21 cellular contexts compared by ENCODE assay signal in the genomic region with DNA sequence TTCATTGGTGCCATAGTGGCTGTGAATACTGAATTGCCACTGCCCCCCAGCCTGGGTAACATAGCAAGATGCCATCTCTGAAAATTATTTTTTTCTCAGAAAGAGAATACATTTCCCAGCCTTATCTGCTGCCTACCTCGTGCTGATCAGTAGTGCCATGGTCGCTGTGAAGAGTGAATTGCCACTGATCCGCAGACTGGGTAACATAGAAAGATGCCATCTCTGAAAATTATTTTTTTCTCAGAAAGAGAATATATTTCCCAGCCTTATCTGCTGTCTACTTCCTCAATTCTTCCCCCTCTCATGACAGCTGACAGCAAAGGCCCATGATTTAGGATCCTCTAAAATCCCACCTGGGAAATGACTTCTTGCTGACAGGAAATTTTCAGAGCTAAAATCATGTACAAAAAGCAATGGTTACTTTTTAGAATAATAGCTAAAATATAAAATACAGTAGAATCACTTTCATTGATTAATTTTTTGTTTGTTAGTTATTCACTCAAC.
"Had no signal": no experiment of that assay in that cellular context is flagged by ENCODE, and none has a peak within 500 bp of the region (broad histone marks: within the 10 kb centered on the region; RNA-seq: fewer than 3 reads in every experiment).

No MANE protein-coding gene starts in this region.

- H3K36me3 ChIP-seq: cardiac muscle cell, neural progenitor cell, prostate gland, right atrium auricular region, tibial nerve, uterus had no signal

- H3K9ac ChIP-seq: neural progenitor cell had no signal

- H3K4me1 Mint-ChIP-seq: activated T-helper 17 cell treated with anti-CD3 and anti-CD28 coated beads, Interleukin-2, amount 50 U/mL, for 72 hours; neural progenitor cell had no signal

- H3K9me3 ChIP-seq: prostate gland, right atrium auricular region, tibial nerve, uterus had no signal

- H3K27me3 Mint-ChIP-seq: activated CD8-positive, alpha-beta T cell treated with anti-CD3 and anti-CD28 coated beads for 36 hours; activated naive CD8-positive, alpha-beta T cell treated with anti-CD3 and anti-CD28 coated beads, Interleukin-2, amount 10 ng/mL, durations not matched to agents 7 days and 5 days; activated T-helper 17 cell treated with anti-CD3 and anti-CD28 coated beads, Interleukin-2, amount 50 U/mL, for 72 hours; dendritic cell treated with granulocyte-macrophage colony-stimulating factor and Interleukin-4, amounts not matched to agents 40 ng/mL and 50 ng/mL, for 4 days; effector memory CD8-positive, alpha-beta T cell; stimulated activated naive CD8-positive, alpha-beta T cell treated with anti-CD3 and anti-CD28 coated beads, Interleukin-15, Interleukin-2, amounts not matched to agents 100 ng/mL and 50 ng/mL, for 24 hours had no signal

- H3K27me3 ChIP-seq: cardiac muscle cell, foreskin keratinocyte, neural progenitor cell, right atrium auricular region, tibial nerve, uterus had no signal

- H3K4me3 ChIP-seq: cardiac muscle cell, lung, neural progenitor cell, prostate gland, right atrium auricular region, tibial nerve, uterus had no signal

- H3K9me3 Mint-ChIP-seq: activated CD8-positive, alpha-beta T cell treated with anti-CD3 and anti-CD28 coated beads for 36 hours; activated naive CD8-positive, alpha-beta T cell treated with anti-CD3 and anti-CD28 coated beads, Interleukin-2, amount 10 ng/mL, durations not matched to agents 7 days and 5 days; activated T-helper 17 cell treated with anti-CD3 and anti-CD28 coated beads, Interleukin-2, amount 50 U/mL, for 72 hours; dendritic cell treated with granulocyte-macrophage colony-stimulating factor and Interleukin-4, amounts not matched to agents 40 ng/mL and 50 ng/mL, for 4 days; effector memory CD8-positive, alpha-beta T cell; neural progenitor cell had no signal

- H3K27ac ChIP-seq: cardiac muscle cell, foreskin keratinocyte, neural progenitor cell, prostate gland, right atrium auricular region, tibial nerve, uterus had no signal

- H3K4me3 Mint-ChIP-seq: activated CD4-positive, alpha-beta T cell treated with anti-CD3 and anti-CD28 coated beads, Interleukin-2, amount 10 ng/mL, durations not matched to agents 24 days and 14 days; activated CD8-positive, alpha-beta T cell treated with anti-CD3 and anti-CD28 coated beads for 36 hours; activated naive CD8-positive, alpha-beta T cell treated with anti-CD3 and anti-CD28 coated beads, Interleukin-2, amount 10 ng/mL, durations not matched to agents 7 days and 5 days; activated T-helper 17 cell treated with anti-CD3 and anti-CD28 coated beads, Interleukin-2, amount 50 U/mL, for 72 hours; dendritic cell treated with granulocyte-macrophage colony-stimulating factor and Interleukin-4, amounts not matched to agents 40 ng/mL and 50 ng/mL, for 4 days; effector memory CD8-positive, alpha-beta T cell; neural progenitor cell; stimulated activated naive CD8-positive, alpha-beta T cell treated with anti-CD3 and anti-CD28 coated beads, Interleukin-15, Interleukin-2, amounts not matched to agents 100 ng/mL and 50 ng/mL, for 24 hours had no signal

- DNase-seq: activated CD4-positive, alpha-beta T cell treated with anti-CD3 and anti-CD28 coated beads, Interleukin-2, amount 10 ng/mL, durations not matched to agents 24 days and 14 days; activated CD4-positive, CD25-positive, alpha-beta regulatory T cell; activated CD8-positive, alpha-beta T cell treated with anti-CD3 and anti-CD28 coated beads for 36 hours; activated naive CD4-positive, alpha-beta T cell; activated naive CD8-positive, alpha-beta T cell treated with anti-CD3 and anti-CD28 coated beads, Interleukin-2, amount 10 ng/mL, durations not matched to agents 7 days and 5 days; activated T-cell treated with anti-CD3 and anti-CD28 coated beads, Interleukin-2, amount 50 U/mL, for 1 hour; amygdala; effector memory CD8-positive, alpha-beta T cell; hypothalamus; islet precursor cell; uterus had no signal

- H2AFZ ChIP-seq: neural progenitor cell had no signal

- H3K4me1 ChIP-seq: foreskin keratinocyte, neural progenitor cell, prostate gland, right atrium auricular region, tibial nerve, uterus had no signal

- ATAC-seq: activated CD8-positive, alpha-beta T cell treated with anti-CD3 and anti-CD28 coated beads for 36 hours; activated T-helper 17 cell treated with anti-CD3 and anti-CD28 coated beads, Interleukin-2, amount 50 U/mL, for 72 hours; effector memory CD8-positive, alpha-beta T cell; foreskin keratinocyte had no signal

- H3K27ac Mint-ChIP-seq: activated CD4-positive, alpha-beta T cell treated with anti-CD3 and anti-CD28 coated beads, Interleukin-2, amount 10 ng/mL, durations not matched to agents 24 days and 14 days; activated CD8-positive, alpha-beta T cell treated with anti-CD3 and anti-CD28 coated beads for 36 hours; activated naive CD8-positive, alpha-beta T cell treated with anti-CD3 and anti-CD28 coated beads, Interleukin-2, amount 10 ng/mL, durations not matched to agents 7 days and 5 days; activated T-helper 17 cell treated with anti-CD3 and anti-CD28 coated beads, Interleukin-2, amount 50 U/mL, for 72 hours; dendritic cell treated with granulocyte-macrophage colony-stimulating factor and Interleukin-4, amounts not matched to agents 40 ng/mL and 50 ng/mL, for 4 days; effector memory CD8-positive, alpha-beta T cell; neural progenitor cell; stimulated activated naive CD8-positive, alpha-beta T cell treated with anti-CD3 and anti-CD28 coated beads, Interleukin-15, Interleukin-2, amounts not matched to agents 100 ng/mL and 50 ng/mL, for 24 hours had no signal

- H3K4me2 ChIP-seq: neural progenitor cell had no signal

- H3K36me3 Mint-ChIP-seq: neural progenitor cell had no signal
